ENCODE assay signal across 21 cellular contexts in the genomic region with DNA sequence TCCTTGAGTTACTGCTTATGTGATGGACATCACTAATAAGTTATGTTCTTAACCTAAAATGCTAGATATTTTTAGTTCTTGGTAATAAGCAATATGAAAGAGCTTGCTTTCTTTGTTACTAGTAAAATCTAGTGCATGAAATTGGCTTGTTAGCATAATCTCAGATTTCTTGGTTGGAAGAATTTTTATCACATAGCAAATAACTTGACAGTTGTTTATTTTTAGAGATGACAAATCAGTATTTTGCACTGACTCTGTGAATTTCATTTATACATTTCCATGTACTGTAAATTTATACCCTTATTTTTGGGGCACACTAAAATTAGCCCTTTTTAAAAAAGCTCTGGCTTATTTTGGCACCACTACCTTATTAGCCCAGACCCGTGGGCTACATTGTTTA.
"Had no signal": no experiment of that assay in that cellular context is flagged by ENCODE, and none has a peak within 500 bp of the region (broad histone marks: within the 10 kb centered on the region; RNA-seq: fewer than 3 reads in every experiment).

No MANE protein-coding gene starts in this region.

- H3K27ac Mint-ChIP-seq: activated CD4-positive, alpha-beta memory T cell treated with anti-CD3 and anti-CD28 coated beads for 36 hours; activated CD8-positive, alpha-beta memory T cell treated with anti-CD3 and anti-CD28 coated beads, Interleukin-2, amount 10 ng/mL, durations not matched to agents 7 days and 5 days; activated naive CD8-positive, alpha-beta T cell treated with anti-CD3 and anti-CD28 coated beads, Interleukin-2, amount 10 ng/mL, durations not matched to agents 7 days and 5 days; dendritic cell treated with granulocyte-macrophage colony-stimulating factor and Interleukin-4, amounts not matched to agents 40 ng/mL and 50 ng/mL, for 4 days; neural progenitor cell; WTC11 had no signal

- H3K27me3 Mint-ChIP-seq: activated CD4-positive, alpha-beta memory T cell treated with anti-CD3 and anti-CD28 coated beads for 36 hours; activated CD8-positive, alpha-beta memory T cell treated with anti-CD3 and anti-CD28 coated beads, Interleukin-2, amount 10 ng/mL, durations not matched to agents 7 days and 5 days; activated naive CD8-positive, alpha-beta T cell treated with anti-CD3 and anti-CD28 coated beads, Interleukin-2, amount 10 ng/mL, durations not matched to agents 7 days and 5 days; activated T-helper 17 cell treated with anti-CD3 and anti-CD28 coated beads, Interleukin-2, amount 50 U/mL, for 72 hours; dendritic cell treated with granulocyte-macrophage colony-stimulating factor and Interleukin-4, amounts not matched to agents 40 ng/mL and 50 ng/mL, for 4 days had no signal

- DNase-seq: activated CD4-positive, alpha-beta memory T cell treated with anti-CD3 and anti-CD28 coated beads for 36 hours; activated CD4-positive, alpha-beta T cell treated with anti-CD3 and anti-CD28 coated beads for 4 hours; activated CD8-positive, alpha-beta memory T cell treated with anti-CD3 and anti-CD28 coated beads, Interleukin-2, amount 10 ng/mL, durations not matched to agents 7 days and 5 days; activated naive CD4-positive, alpha-beta T cell; activated naive CD8-positive, alpha-beta T cell treated with anti-CD3 and anti-CD28 coated beads, Interleukin-2, amount 10 ng/mL, durations not matched to agents 7 days and 5 days; anterior cingulate cortex; brain microvascular endothelial cell; cerebellar nuclear complex; effector CD8-positive, alpha-beta T cell; esophagus squamous epithelium; glutamatergic neuron; left lung; SK-N-SH; stimulated activated naive CD8-positive, alpha-beta T cell treated with anti-CD3 and anti-CD28 coated beads, Interleukin-15, Interleukin-2, amounts not matched to agents 100 U/mL and 50 U/mL, for 24 hours; substantia nigra had no signal

- H3K36me3 ChIP-seq: brain microvascular endothelial cell, esophagus squamous epithelium, left lung, neural progenitor cell, tibial nerve had no signal

- H3K27ac ChIP-seq: brain microvascular endothelial cell, esophagus squamous epithelium, neural progenitor cell, parathyroid adenoma, tibial nerve had no signal

- H3K9me3 ChIP-seq: esophagus squamous epithelium had no signal

- H3K4me1 ChIP-seq: neural progenitor cell, tibial nerve had no signal

- H3K4me3 ChIP-seq: esophagus squamous epithelium, left lung, neural progenitor cell, tibial nerve had no signal

- H3K27me3 ChIP-seq: brain microvascular endothelial cell, esophagus squamous epithelium, left lung, neural progenitor cell, tibial nerve had no signal

- ATAC-seq: activated CD8-positive, alpha-beta memory T cell treated with anti-CD3 and anti-CD28 coated beads, Interleukin-2, amount 10 ng/mL, durations not matched to agents 7 days and 5 days; activated T-helper 17 cell treated with anti-CD3 and anti-CD28 coated beads, Interleukin-2, amount 50 U/mL, for 72 hours; left lung; stimulated activated naive CD8-positive, alpha-beta T cell treated with anti-CD3 and anti-CD28 coated beads, Interleukin-15, Interleukin-2, amounts not matched to agents 100 U/mL and 50 U/mL, for 24 hours; WTC11 had no signal

- H3K4me3 Mint-ChIP-seq: activated CD4-positive, alpha-beta memory T cell treated with anti-CD3 and anti-CD28 coated beads for 36 hours; activated CD8-positive, alpha-beta memory T cell treated with anti-CD3 and anti-CD28 coated beads, Interleukin-2, amount 10 ng/mL, durations not matched to agents 7 days and 5 days; activated naive CD8-positive, alpha-beta T cell treated with anti-CD3 and anti-CD28 coated beads, Interleukin-2, amount 10 ng/mL, durations not matched to agents 7 days and 5 days; activated T-helper 17 cell treated with anti-CD3 and anti-CD28 coated beads, Interleukin-2, amount 50 U/mL, for 72 hours; dendritic cell treated with granulocyte-macrophage colony-stimulating factor and Interleukin-4, amounts not matched to agents 40 ng/mL and 50 ng/mL, for 4 days; neural progenitor cell; WTC11 had no signal
